Comparison of ENCODE assay signal across 1 cellular context in genomic region chr10:31343009-31343408, GRCh38.
TF ChIP-seq lines count a peak whose summit lies in the region.

No MANE protein-coding gene starts in this region.

TF ChIP-seq in GM12878, 131 proteins besides CTCF, POLR2A, EP300 and RAD21 (continued from another document):
- TF ChIP-seq WRNIP1 (IDR thresholded peaks at IDR 0.05; ENCODE audit: borderline replicate concordance, low read depth, low read length): no peak
- peak; percentile 22; the same call in 1 of the 2 replicates for TF ChIP-seq ATF2 (IDR thresholded peaks at IDR 0.05; ENCODE audit: low read length)
- TF ChIP-seq ZBED1 (IDR thresholded peaks at IDR 0.05; ENCODE audit: borderline replicate concordance): no peak
- no peak for TF ChIP-seq CHD4 (IDR thresholded peaks at IDR 0.05)
- peak; percentile 78 for TF ChIP-seq JUNB (IDR thresholded peaks at IDR 0.05)
- TF ChIP-seq ZNF24 (IDR thresholded peaks at IDR 0.05): 0 out of 2 replicates have a peak, but pooled peaks have one; percentile 8
- TF ChIP-seq NBN (IDR thresholded peaks at IDR 0.05): no peak
- TF ChIP-seq ZNF217 (IDR thresholded peaks at IDR 0.05): peak; percentile 20; the same call in 1 of the 2 replicates
- TF ChIP-seq ZNF384 (IDR thresholded peaks at IDR 0.05; ENCODE audit: borderline replicate concordance, low read depth, low read length): no peak
- TF ChIP-seq USF2 (IDR thresholded peaks at IDR 0.05; ENCODE audit: borderline replicate concordance, low read depth, low read length): no peak
- TF ChIP-seq ZSCAN29 (IDR thresholded peaks at IDR 0.05): no peak
- 0 out of 2 replicates have a peak, but pooled peaks have one; percentile 37 for TF ChIP-seq GABPA (IDR thresholded peaks at IDR 0.05; ENCODE audit: low read depth)
- TF ChIP-seq GATAD2B (conservative IDR thresholded peaks at IDR 0.05; ENCODE audit: low read depth): no peak
- no peak for TF ChIP-seq RELA (IDR thresholded peaks at IDR 0.05; ENCODE audit: borderline replicate concordance, partially characterized antibody)
- TF ChIP-seq IRF4 (IDR thresholded peaks at IDR 0.05; ENCODE audit: low read depth, low read length): no peak
- TF ChIP-seq MYC (IDR thresholded peaks at IDR 0.05; ENCODE audit: insufficient read depth, insufficient read length, insufficient replicate concordance, low read length, severe bottlenecking): no peak
- TF ChIP-seq MEF2A (IDR thresholded peaks at IDR 0.05; ENCODE audit: insufficient read depth, low read depth, low read length): 0 out of 2 replicates have a peak, but pooled peaks have one; percentile 55
- TF ChIP-seq PAX8 (IDR thresholded peaks at IDR 0.05): no peak
- TF ChIP-seq NR2C1 (IDR thresholded peaks at IDR 0.05): no peak
TF ChIP-seq in GM12878: peak in this region for 8.
